In the genomic region with DNA sequence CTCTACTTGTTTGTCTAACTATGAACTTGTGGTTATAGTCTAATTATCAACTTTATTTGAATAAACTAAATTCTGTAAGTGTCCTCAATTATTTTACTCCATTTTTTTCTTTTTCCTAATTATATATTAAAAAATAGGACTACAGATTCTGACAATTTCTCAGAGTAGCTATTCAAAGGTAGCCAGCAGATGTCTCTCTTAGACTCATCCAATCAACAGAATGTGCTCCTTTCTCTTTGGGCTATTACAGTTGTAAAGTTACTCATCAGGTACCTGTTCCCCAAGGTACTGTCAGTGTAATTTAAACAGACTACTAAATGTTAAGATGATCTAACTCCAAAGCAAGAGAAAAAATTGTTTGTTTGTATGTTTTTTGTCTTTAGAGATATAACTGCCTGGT, we compare ENCODE assay signal across 14 cellular contexts.
A peak's percentile ranks its signal among the peaks of the same experiment; 100 is the strongest.
DNase-seq lines count a peak whose midpoint lies in the region; ATAC-seq and TF ChIP-seq lines count a peak whose summit lies in the region.
"Had no signal": no experiment of that assay in that cellular context is flagged by ENCODE, and none has a peak within 500 bp of the region (broad histone marks: within the 10 kb centered on the region; RNA-seq: fewer than 3 reads in every experiment).

No MANE protein-coding gene starts in this region.

- H3K4me2 ChIP-seq in GM23338 (no peak overlapping the region), Karpas-422 (ENCODE audit: low read depth, low read length, poor library complexity, severe bottlenecking) (no peak overlapping the region)

- H3K9me2 ChIP-seq in GM23338 (ENCODE audit: insufficient read depth) (0 out of 2 replicates have a peak, but pooled peaks cover 2% of the 10 kb centered on the region), Karpas-422 (replicated peaks; ENCODE audit: insufficient read depth, low read length) (no peaks in the 10 kb centered on the region; the same call in 1 of the 2 replicates)

- no peaks in the 10 kb centered on the region for H3K4me1 Mint-ChIP-seq in GM23338
- H3K4me1 Mint-ChIP-seq: T-cell had no signal

- H3K9me3 Mint-ChIP-seq in GM23338: no peaks in the 10 kb centered on the region
- H3K9me3 Mint-ChIP-seq: type B pancreatic cell had no signal

- ATAC-seq in GM23338 (peak; percentile 58), HG02610 (IDR thresholded peaks at IDR 0.05; ENCODE audit: unreplicated experiment) (no peak)
- ATAC-seq: pancreas, T-cell had no signal

- no peaks in the 10 kb centered on the region; the same call in 2 of the 3 replicates for H3K36me3 Mint-ChIP-seq in GM23338 (ENCODE audit: low read depth)
- H3K36me3 Mint-ChIP-seq: T-cell, type B pancreatic cell had no signal

- POLR2A ChIA-PET in AG04449 (lab: Yijun Ruan, JAX): no interaction called here

- CTCF ChIA-PET in AG04449 (lab: Yijun Ruan, JAX): interaction anchor here (0.9 kb wide), 1 partner anchor 10 kb away, joined by 4 read pairs; no protein-coding TSS in a partner anchor

- H3K27ac ChIP-seq in GM23338 (ENCODE audit: low read depth) (no peak overlapping the region), VCaP (no peak overlapping the region), Karpas-422 (ENCODE audit: low read length) (no peak overlapping the region)
- H3K27ac ChIP-seq: pancreas had no signal

- H3K4me1 ChIP-seq in GM23338 (ENCODE audit: insufficient read depth): no peaks in the 10 kb centered on the region
- H3K4me1 ChIP-seq in Karpas-422 (ENCODE audit: low read length): no peaks in the 10 kb centered on the region
- H3K4me1 ChIP-seq: pancreas had no signal

- no peak overlapping the region for H3K9ac ChIP-seq in Karpas-422 (ENCODE audit: low read length)

- TF ChIP-seq CTCF in AG04449 (IDR thresholded peaks at IDR 0.05; ENCODE audit: insufficient read depth, low read length, missing control alignments) (peak; percentile 28), GM23338 (conservative IDR thresholded peaks at IDR 0.05; ENCODE audit: low read depth in 2 of 2) (peak; percentile 50 to 65), VCaP (conservative IDR thresholded peaks at IDR 0.05) (0 out of 2 replicates have a peak, but pooled peaks have one; percentile 14), foreskin fibroblast (IDR thresholded peaks at IDR 0.05; ENCODE audit: low read depth, low read length) (peak; percentile 49)

- H3K27ac Mint-ChIP-seq in GM23338: no peak overlapping the region
- H3K27ac Mint-ChIP-seq: T-cell, type B pancreatic cell had no signal

- no peak overlapping the region for H3K4me3 Mint-ChIP-seq in GM23338
- H3K4me3 Mint-ChIP-seq: T-cell, type B pancreatic cell had no signal

- no peaks in the 10 kb centered on the region for H3F3A ChIP-seq in GM23338 (replicated peaks; ENCODE audit: low read depth)

- no peaks in the 10 kb centered on the region for H3K27me3 Mint-ChIP-seq in GM23338 (ENCODE audit: insufficient read depth, low read depth, poor library complexity)
- H3K27me3 Mint-ChIP-seq: T-cell, type B pancreatic cell had no signal

- no peaks in the 10 kb centered on the region for H4K20me1 ChIP-seq in GM23338 (replicated peaks; ENCODE audit: insufficient read depth)
- H4K20me1 ChIP-seq in Karpas-422 (ENCODE audit: insufficient read depth, low read depth, low read length): no peaks in the 10 kb centered on the region

- H2AFZ ChIP-seq in GM23338 (no peak overlapping the region), Karpas-422 (ENCODE audit: low read length) (no peak overlapping the region)

- H3K27me3 ChIP-seq in GM23338 (ENCODE audit: insufficient read depth) (no peaks in the 10 kb centered on the region), Karpas-422 (ENCODE audit: low read length) (no peaks in the 10 kb centered on the region)
- H3K27me3 ChIP-seq: pancreas had no signal

- H3K4me3 ChIP-seq in AG04449 (ENCODE audit: low read depth, low read length) (no peak overlapping the region), GM23338 (no peak overlapping the region), foreskin fibroblast (ENCODE audit: low read depth in 1 of 2, low read length in 2 of 2) (no peak overlapping the region), Karpas-422 (ENCODE audit: low read length) (no peak overlapping the region)
- H3K4me3 ChIP-seq: pancreas had no signal

- H3K79me2 ChIP-seq in GM23338 (replicated peaks; ENCODE audit: insufficient read depth) (no peaks in the 10 kb centered on the region), Karpas-422 (ENCODE audit: low read length) (no peaks in the 10 kb centered on the region)

- no peak for DNase-seq in AG04449 (ENCODE audit: low read depth, low spot score)
- peak; percentile 48 for DNase-seq in GM23338 (ENCODE audit: low spot score)
- DNase-seq in foreskin fibroblast: peak in 1 of 2 donors; percentile 61
- DNase-seq in Karpas-422: no peak
- no peak for DNase-seq in activated gamma-delta T cell treated with Interleukin-2 at 50 U/mL for 16 hours
- DNase-seq in NCI-H187 (lab: John Stamatoyannopoulos, UW): no peak
- DNase-seq: activated T-cell treated with anti-CD3 and anti-CD28 coated beads, Interleukin-2, amount 50 U/mL, for 1 hour; dermis blood vessel endothelial cell; NCI-H2107; pancreas; T-cell had no signal

- H3K9me3 ChIP-seq in Karpas-422 (ENCODE audit: low read length): no peaks in the 10 kb centered on the region; the same call in 1 of the 2 replicates
- H3K9me3 ChIP-seq: pancreas had no signal

- H3K36me3 ChIP-seq in GM23338 (ENCODE audit: insufficient read depth): no peaks in the 10 kb centered on the region
- H3K36me3 ChIP-seq in Karpas-422 (ENCODE audit: insufficient read depth, low read length): no peaks in the 10 kb centered on the region
- H3K36me3 ChIP-seq: pancreas had no signal

TF ChIP-seq in GM23338, 12 proteins besides CTCF, POLR2A, EP300 and RAD21 (continues in another document):
- TF ChIP-seq NANOG (IDR thresholded peaks at IDR 0.05; ENCODE audit: borderline replicate concordance) (no peak), JUNB (IDR thresholded peaks at IDR 0.05; ENCODE audit: unreplicated experiment) (no peak), ZNF114 (CRISPR knock-in tag; IDR thresholded peaks at IDR 0.05) (no peak), EZH2phosphoT487 (IDR thresholded peaks at IDR 0.05; ENCODE audit: unreplicated experiment) (no peak), POLR2AphosphoS5 (IDR thresholded peaks at IDR 0.05; ENCODE audit: low read depth) (no peak), REST (IDR thresholded peaks at IDR 0.05; ENCODE audit: unreplicated experiment) (no peak), STAT1 (IDR thresholded peaks at IDR 0.05; ENCODE audit: unreplicated experiment) (no peak)
